Comparison of ENCODE assay signal across 9 cellular contexts in genomic region chr1:153494976-153495535, GRCh38. TPM values are rescaled to one million over a fixed set of nuclear protein-coding genes. Genes with fewer than 3 reads are reported as not detected.
DNase-seq lines count a peak whose midpoint lies in the region; ATAC-seq, FAIRE-seq and TF ChIP-seq lines count a peak whose summit lies in the region.
"Had no signal": no experiment of that assay in that cellular context is flagged by ENCODE, and none has a peak within 500 bp of the region (broad histone marks: within the 10 kb centered on the region; RNA-seq: fewer than 3 reads in every experiment).

No MANE protein-coding gene starts in this region.

- dilution Hi-C loops in keratinocyte (cut with MboI; ENCODE audit: extremely low pct_ligation_motif_present, low sequenced_read_pairs): no loop called here

- no peaks in the 10 kb centered on the region for H3K79me2 ChIP-seq in keratinocyte (ENCODE audit: control insufficient read depth, insufficient read depth, low read length)

- no peak for FAIRE-seq in keratinocyte (lab: Jason Lieb, UNC)
- FAIRE-seq: A204.1 had no signal

- intact Hi-C loops in breast epithelium (cut with DNase I; ENCODE audit: low total_unique reads): loop anchor here (2.0 kb wide), 1 partner anchor 142 kb away; no protein-coding TSS in a partner anchor

- no peak overlapping the region for H3K9ac ChIP-seq in keratinocyte (ENCODE audit: control insufficient read depth, extremely low read depth, insufficient read depth, low read length)

- no peak overlapping the region for H3K4me3 ChIP-seq in WI38 (ENCODE audit: low read depth, low read length)
- H3K4me3 ChIP-seq in breast epithelium: no peak overlapping the region
- H3K4me3 ChIP-seq in keratinocyte (ENCODE audit: control insufficient read depth in 2 of 3, extremely low read depth in 1 of 3, insufficient read depth in 2 of 3, low read depth in 1 of 3, low read length in 3 of 3): no peak overlapping the region

- ATAC-seq in GM19035 (IDR thresholded peaks at IDR 0.05; ENCODE audit: unreplicated experiment): no peak

- no peak for TF ChIP-seq POLR2A in breast epithelium (IDR thresholded peaks at IDR 0.05)

- H3K27me3 ChIP-seq in breast epithelium (no peaks in the 10 kb centered on the region), keratinocyte (ENCODE audit: control insufficient read depth, extremely low read depth, insufficient read depth, low read length) (no peaks in the 10 kb centered on the region)

- H3K9me3 ChIP-seq in breast epithelium (no peaks in the 10 kb centered on the region), keratinocyte (ENCODE audit: control insufficient read depth, low read depth, low read length) (no peaks in the 10 kb centered on the region)

- H3K27ac ChIP-seq in breast epithelium (no peak overlapping the region), keratinocyte (ENCODE audit: control insufficient read depth, insufficient read depth, low read length) (no peak overlapping the region)

- peak; percentile 85 for TF ChIP-seq CTCF in WI38 (IDR thresholded peaks at IDR 0.05; ENCODE audit: low read depth, low read length)
- peak; percentile 83 to 96 (median 93) for TF ChIP-seq CTCF in breast epithelium (IDR thresholded peaks at IDR 0.05)
- peak; percentile 93 to 94 (median 94) for TF ChIP-seq CTCF in keratinocyte (optimal IDR thresholded peaks at IDR 0.05 in 1 of 3, IDR thresholded peaks at IDR 0.05 in 1 of 3, conservative IDR thresholded peaks at IDR 0.05 in 1 of 3; ENCODE audit: extremely low read depth in 1 of 3, insufficient read depth in 2 of 3, low read length in 3 of 3)

- no peaks in the 10 kb centered on the region for H3K36me3 ChIP-seq in breast epithelium
- no peaks in the 10 kb centered on the region for H3K36me3 ChIP-seq in keratinocyte (ENCODE audit: control insufficient read depth in 2 of 2, extremely low read depth in 1 of 2, insufficient read depth in 2 of 2, low read length in 2 of 2)

- H3K4me1 ChIP-seq in breast epithelium: peaks cover 0 to 7% of the 10 kb centered on the region in 2 donors
- H3K4me1 ChIP-seq in keratinocyte (ENCODE audit: control insufficient read depth, extremely low read depth, insufficient read depth, low read length): peaks cover 29% of the 10 kb centered on the region

- DNase-seq in NCI-H524 (lab: John Stamatoyannopoulos, UW) (peak; percentile 48 to 70), NCI-H524 treated with DMSO at 0.1 percent for 48 hours (lab: John Stamatoyannopoulos, UW) (no peak), NCI-H2196 (lab: John Stamatoyannopoulos, UW; ENCODE audit: unreplicated experiment) (peak; percentile 79), breast epithelium (ENCODE audit: low spot score in 2 of 2) (peak in 1 of 2 donors; percentile 63), keratinocyte (ENCODE audit: low read depth, low spot score) (no peak)
- peak; percentile 80 to 84 for DNase-seq in stimulated activated CD4-positive, alpha-beta T cell treated with anti-CD3 and anti-CD28 coated beads, Interleukin-2, amount 100 ng/mL, for 48 hours

- H2AFZ ChIP-seq in keratinocyte (ENCODE audit: control insufficient read depth, low read length): no peak overlapping the region

- H3K4me2 ChIP-seq in keratinocyte (ENCODE audit: control insufficient read depth, extremely low read depth, insufficient read depth, low read depth, low read length): no peak overlapping the region

- no peaks in the 10 kb centered on the region for H3K9me1 ChIP-seq in keratinocyte (ENCODE audit: control insufficient read depth, extremely low read depth, insufficient read depth, low read length)

- no peaks in the 10 kb centered on the region for H4K20me1 ChIP-seq in keratinocyte (ENCODE audit: control insufficient read depth, extremely low read depth, insufficient read depth, low read length)

RNA-seq across cellular contexts. Expression of gene S100A7, which starts 34.6 kb away (rescaled TPM):
- not detected for total RNA-seq in breast epithelium
- 13.1 to 31.2 TPM (median 16.0 TPM) in 3 replicates for polyA plus RNA-seq in keratinocyte
- 12.2 TPM for polyA plus RNA-seq in keratinocyte (2011; ENCODE audit: low read depth)
- 13.8 and 57.6 TPM in 2 replicates for polyA plus RNA-seq in keratinocyte (2011; cell fraction: cytosol; rRNA removed)
- 13.4 and 38.0 TPM in 2 replicates for polyA plus RNA-seq in keratinocyte (2011; cell fraction: nucleus; rRNA removed)
- polyA plus RNA-seq in keratinocyte (2012; ENCODE audit: low replicate concordance): 11.8 and 21.1 TPM in 2 replicates
- polyA minus RNA-seq in keratinocyte: 0.92 to 3.0 TPM (median 2.2 TPM) in 3 replicates
- polyA minus RNA-seq in keratinocyte (2011; cell fraction: cytosol; rRNA and poly(A)+ RNA removed): not detected
- polyA minus RNA-seq in keratinocyte (2011; cell fraction: nucleus; rRNA and poly(A)+ RNA removed): 4.7 and 9.0 TPM in 2 replicates

RNA-seq across cellular contexts. Expression of gene S100A6, which starts 40.7 kb away (rescaled TPM):
- 100 to 1,000 TPM; 351 to 861 (median 423) TPM for total RNA-seq in breast epithelium
- polyA plus RNA-seq in keratinocyte: 1,608 to 5,801 TPM (median 2,598 TPM) in 3 replicates
- 9,460 TPM for polyA plus RNA-seq in keratinocyte (2011; ENCODE audit: low read depth)
- 2,886 and 4,097 TPM in 2 replicates for polyA plus RNA-seq in keratinocyte (2011; cell fraction: cytosol; rRNA removed)
- polyA plus RNA-seq in keratinocyte (2011; cell fraction: nucleus; rRNA removed): 986 and 1,204 TPM in 2 replicates
- 5,777 and 7,954 TPM in 2 replicates for polyA plus RNA-seq in keratinocyte (2012; ENCODE audit: low replicate concordance)
- polyA minus RNA-seq in keratinocyte: 688 to 4,480 TPM (median 1,878 TPM) in 3 replicates
- 8,278 TPM for polyA minus RNA-seq in keratinocyte (2011; cell fraction: cytosol; rRNA and poly(A)+ RNA removed)
- 423 and 447 TPM in 2 replicates for polyA minus RNA-seq in keratinocyte (2011; cell fraction: nucleus; rRNA and poly(A)+ RNA removed)

RNA-seq across cellular contexts. Expression of gene S100A5, which starts 45.7 kb away (rescaled TPM):
- total RNA-seq in breast epithelium: not detected
- polyA plus RNA-seq in keratinocyte: 0.20 to 0.76 TPM (median 0.24 TPM) in 3 replicates
- polyA plus RNA-seq in keratinocyte (2011; ENCODE audit: low read depth): not detected
- 0.22 and 0.74 TPM in 2 replicates for polyA plus RNA-seq in keratinocyte (2011; cell fraction: cytosol; rRNA removed)
- polyA plus RNA-seq in keratinocyte (2011; cell fraction: nucleus; rRNA removed): not detected in 2 replicates
- 0.57 and 1.0 TPM in 2 replicates for polyA plus RNA-seq in keratinocyte (2012; ENCODE audit: low replicate concordance)
- polyA minus RNA-seq in keratinocyte: not detected in 3 replicates
- not detected for polyA minus RNA-seq in keratinocyte (2011; cell fraction: cytosol; rRNA and poly(A)+ RNA removed)
- not detected in 2 replicates for polyA minus RNA-seq in keratinocyte (2011; cell fraction: nucleus; rRNA and poly(A)+ RNA removed)

RNA-seq across cellular contexts. Expression of gene S100A4, which starts 50.5 kb away (rescaled TPM):
- 1,000 to 10,000 TPM in 1 of 3 donors, 100 to 1,000 TPM in 2; 177 to 1,015 (median 198) TPM for total RNA-seq in breast epithelium
- polyA plus RNA-seq in keratinocyte: 21.4 to 40.2 TPM (median 26.7 TPM) in 3 replicates
- polyA plus RNA-seq in keratinocyte (2011; ENCODE audit: low read depth): 10.6 TPM
- polyA plus RNA-seq in keratinocyte (2011; cell fraction: cytosol; rRNA removed): 34.4 and 39.6 TPM in 2 replicates
- polyA plus RNA-seq in keratinocyte (2011; cell fraction: nucleus; rRNA removed): 24.4 and 25.2 TPM in 2 replicates
- polyA plus RNA-seq in keratinocyte (2012; ENCODE audit: low replicate concordance): 26.4 and 34.9 TPM in 2 replicates
- polyA minus RNA-seq in keratinocyte: 6.5 to 13.9 TPM (median 6.6 TPM) in 3 replicates
- polyA minus RNA-seq in keratinocyte (2011; cell fraction: cytosol; rRNA and poly(A)+ RNA removed): 12.3 TPM
- polyA minus RNA-seq in keratinocyte (2011; cell fraction: nucleus; rRNA and poly(A)+ RNA removed): 4.0 and 9.2 TPM in 2 replicates

RNA-seq across cellular contexts. Expression of gene S100A3, which starts 54.0 kb away (rescaled TPM):
- total RNA-seq in breast epithelium: 1 to 10 TPM in 2 of 3 donors, under 1 TPM in 1; 0.44 to 2.6 (median 2.2) TPM
- polyA plus RNA-seq in keratinocyte: 12.6 to 24.0 TPM (median 15.1 TPM) in 3 replicates
- 1.9 TPM for polyA plus RNA-seq in keratinocyte (2011; ENCODE audit: low read depth)
- polyA plus RNA-seq in keratinocyte (2011; cell fraction: cytosol; rRNA removed): 10.1 and 13.0 TPM in 2 replicates
- 47.3 and 67.5 TPM in 2 replicates for polyA plus RNA-seq in keratinocyte (2011; cell fraction: nucleus; rRNA removed)
- 5.7 and 8.9 TPM in 2 replicates for polyA plus RNA-seq in keratinocyte (2012; ENCODE audit: low replicate concordance)
- 11.7 to 24.9 TPM (median 20.5 TPM) in 3 replicates for polyA minus RNA-seq in keratinocyte
- polyA minus RNA-seq in keratinocyte (2011; cell fraction: cytosol; rRNA and poly(A)+ RNA removed): 8.2 TPM
- polyA minus RNA-seq in keratinocyte (2011; cell fraction: nucleus; rRNA and poly(A)+ RNA removed): 4.5 and 6.0 TPM in 2 replicates

Comparison
In these comparisons a context has a peak if more than half of its experiments do, and no peak if none do; other contexts are left out.
1. DNase-seq: peak in NCI-H524 (2 of 2), NCI-H2196 (single experiment) and stimulated activated CD4-positive, alpha-beta T cell treated with anti-CD3 and anti-CD28 coated beads, Interleukin-2, amount 100 ng/mL, for 48 hours (2 of 2); none in NCI-H524 treated with DMSO at 0.1 percent for 48 hours (single experiment) and keratinocyte (single experiment).
2. Peak in every context shown above with its lines, with median percentiles within 50 percentile points of each other: CTCF ChIP-seq.